Comparison of ENCODE assay signal across 12 cellular contexts in the genomic region with DNA sequence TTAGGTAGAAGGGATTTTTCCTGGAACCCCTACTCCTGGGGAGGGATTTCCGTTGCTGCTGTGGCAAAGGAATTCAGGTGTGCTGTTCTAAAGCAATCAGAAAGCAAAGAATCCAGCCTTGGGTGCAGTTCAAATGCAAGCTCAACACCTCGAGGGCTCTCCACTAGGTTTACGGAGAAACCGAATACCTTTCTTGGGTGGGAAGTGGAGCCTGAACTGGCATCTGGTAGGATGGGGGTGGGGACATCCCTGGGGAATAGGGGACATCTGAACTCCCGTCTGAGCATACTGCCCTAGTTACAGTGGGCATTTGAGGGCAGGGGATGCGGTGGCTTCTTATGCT. TPM values are rescaled to one million over a fixed set of nuclear protein-coding genes. Genes with fewer than 3 reads are reported as not detected.
DNase-seq lines count a peak whose midpoint lies in the region; ATAC-seq and TF ChIP-seq lines count a peak whose summit lies in the region.
"Had no signal": no experiment of that assay in that cellular context is flagged by ENCODE, and none has a peak within 500 bp of the region (broad histone marks: within the 10 kb centered on the region; RNA-seq: fewer than 3 reads in every experiment).

No MANE protein-coding gene starts in this region.

- H3K18ac ChIP-seq in mesendoderm (ENCODE audit: low read length), result no peak overlapping the region

- TF ChIP-seq CTCF in left ventricle myocardium inferior (IDR thresholded peaks at IDR 0.05; ENCODE audit: borderline replicate concordance), result no peak
- TF ChIP-seq CTCF in chondrocyte (IDR thresholded peaks at IDR 0.05), result no peak
- TF ChIP-seq CTCF in smooth muscle cell (IDR thresholded peaks at IDR 0.05; ENCODE audit: borderline replicate concordance, insufficient read depth, poor library complexity, severe bottlenecking), result no peak

- H3K4me3 Mint-ChIP-seq in chondrocyte (ENCODE audit: unreplicated experiment), result peak overlapping the region; percentile 86

- peaks cover 20% of the 10 kb centered on the region for H3K4me1 Mint-ChIP-seq in chondrocyte (ENCODE audit: low read depth)

- no peak for DNase-seq in left ventricle myocardium inferior
- no peak for DNase-seq in cardiac septum (ENCODE audit: low spot score)
- DNase-seq in chondrocyte (ENCODE audit: low spot score), result no peak
- peak; percentile 49 for DNase-seq in mesendoderm
- DNase-seq in A172 (ENCODE audit: low spot score), result no peak
- DNase-seq in smooth muscle cell (lab: John Stamatoyannopoulos, UW; ENCODE audit: unreplicated experiment), result no peak
- DNase-seq: ACHN, DND-41, NCI-H1105 treated with DMSO at 0.1 percent for 48 hours had no signal

- H3K23ac ChIP-seq in mesendoderm (ENCODE audit: low read length), result peak overlapping the region; percentile 9

- H2BK120ac ChIP-seq in mesendoderm (ENCODE audit: low read depth, low read length), result no peak overlapping the region

- H3K36me3 ChIP-seq in left ventricle myocardium inferior (no peaks in the 10 kb centered on the region), mesendoderm (ENCODE audit: control insufficient read depth, insufficient read depth, low read length) (no peaks in the 10 kb centered on the region), smooth muscle cell (ENCODE audit: low read depth) (no peaks in the 10 kb centered on the region)

- H3K9me3 Mint-ChIP-seq in chondrocyte (ENCODE audit: low read depth), result no peaks in the 10 kb centered on the region
- H3K9me3 Mint-ChIP-seq: central memory CD8-positive, alpha-beta T cell had no signal

- ATAC-seq in GM19397 (IDR thresholded peaks at IDR 0.05; ENCODE audit: unreplicated experiment) (no peak), GM19395 (IDR thresholded peaks at IDR 0.05; ENCODE audit: unreplicated experiment) (no peak)

- H2AK5ac ChIP-seq in mesendoderm (ENCODE audit: low read length), result no peak overlapping the region

- H2BK5ac ChIP-seq in mesendoderm (ENCODE audit: low read length), result no peak overlapping the region

- H3K4ac ChIP-seq in mesendoderm (ENCODE audit: low read depth, low read length), result no peak overlapping the region

- H3K4me2 ChIP-seq in mesendoderm (ENCODE audit: low read length) (peak overlapping the region; percentile 72), smooth muscle cell (no peak overlapping the region)

- H3K4me3 ChIP-seq in left ventricle myocardium inferior, result peak overlapping the region; percentile 88
- no peak overlapping the region for H3K4me3 ChIP-seq in mesendoderm (ENCODE audit: low read length)
- H3K4me3 ChIP-seq in smooth muscle cell, result no peak overlapping the region

- intact Hi-C loops in left ventricle myocardium inferior (cut with micrococcal nuclease) (no loop called here), cardiac septum (cut with DNase I) (no loop called here)

- no peak overlapping the region for H3K27ac Mint-ChIP-seq in chondrocyte (ENCODE audit: unreplicated experiment)

- no peak overlapping the region for H2BK15ac ChIP-seq in mesendoderm (replicated peaks; ENCODE audit: low read depth)

- peaks cover 9% of the 10 kb centered on the region for H3K27me3 Mint-ChIP-seq in chondrocyte (ENCODE audit: low read depth)

- H3K56ac ChIP-seq in mesendoderm (ENCODE audit: low read length), result peak overlapping the region; percentile 47

- H3K9me3 ChIP-seq in left ventricle myocardium inferior (replicated peaks), result no peaks in the 10 kb centered on the region
- no peaks in the 10 kb centered on the region for H3K9me3 ChIP-seq in smooth muscle cell (replicated peaks; ENCODE audit: low read depth)

- peaks cover 12% of the 10 kb centered on the region for H3K27me3 ChIP-seq in left ventricle myocardium inferior (ENCODE audit: low read depth)
- no peaks in the 10 kb centered on the region for H3K27me3 ChIP-seq in mesendoderm (ENCODE audit: insufficient read depth, low read length, poor library complexity)
- H3K27me3 ChIP-seq in smooth muscle cell (ENCODE audit: low read depth), result peaks cover 21% of the 10 kb centered on the region

- WGBS in mesendoderm (ENCODE audit: extremely low coverage, insufficient coverage, low lambda C conversion rate), result no CpG with 5 or more reads among the region's 6 CpGs
- 43% methylated on average over 6 of the region's 6 CpGs for WGBS in smooth muscle cell (ENCODE audit: low lambda C conversion rate)

- no peak overlapping the region for H3K27ac ChIP-seq in left ventricle myocardium inferior (replicated peaks)
- H3K27ac ChIP-seq in mesendoderm (ENCODE audit: low read depth, low read length), result no peak overlapping the region
- H3K27ac ChIP-seq in smooth muscle cell (ENCODE audit: low read depth), result no peak overlapping the region

- H4K8ac ChIP-seq in mesendoderm (ENCODE audit: low read depth, low read length), result no peak overlapping the region

- no peaks in the 10 kb centered on the region for H3F3A ChIP-seq in smooth muscle cell (ENCODE audit: low read depth)

- H2AFZ ChIP-seq in smooth muscle cell (ENCODE audit: low read depth), result no peak overlapping the region

- H3K9ac ChIP-seq in mesendoderm (ENCODE audit: low read length) (peak overlapping the region; percentile 25), smooth muscle cell (ENCODE audit: low read depth) (no peak overlapping the region)

- H3K79me2 ChIP-seq in mesendoderm (ENCODE audit: control insufficient read depth, insufficient read depth, low read length) (peaks cover 9% of the 10 kb centered on the region), smooth muscle cell (ENCODE audit: low read depth) (no peaks in the 10 kb centered on the region)

- no peaks in the 10 kb centered on the region for H3K36me3 Mint-ChIP-seq in chondrocyte (ENCODE audit: low read depth)

- H4K5ac ChIP-seq in mesendoderm (ENCODE audit: low read length), result no peak overlapping the region

- H4K20me1 ChIP-seq in smooth muscle cell (ENCODE audit: low read depth), result no peaks in the 10 kb centered on the region

- peaks cover 12% of the 10 kb centered on the region for H3K79me1 ChIP-seq in mesendoderm (ENCODE audit: low read length)

- H3K4me1 ChIP-seq in left ventricle myocardium inferior (peaks cover 23% of the 10 kb centered on the region), mesendoderm (ENCODE audit: control insufficient read depth, low read depth, low read length) (peaks cover 5% of the 10 kb centered on the region), smooth muscle cell (ENCODE audit: low read depth) (no peaks in the 10 kb centered on the region)

RNA-seq across cellular contexts. Expression of a gene that starts 1.5 kb away (rescaled TPM):
- total RNA-seq in left ventricle myocardium inferior, result 7.2 TPM
- 8.3 TPM for total RNA-seq in cardiac septum
- 5.7 to 6.6 TPM (median 6.2 TPM) in 3 replicates for total RNA-seq in chondrocyte
- 5.3 TPM for polyA plus RNA-seq in mesendoderm (2013, experiment 1 of 2)
- 5.5 TPM for polyA plus RNA-seq in mesendoderm (2013, experiment 2 of 2)
- 0.69 and 1.1 TPM in 2 replicates for total RNA-seq in A172 (2014; rRNA removed; shearing (Covaris generic))
- 1.3 and 1.8 TPM in 2 replicates for total RNA-seq in smooth muscle cell
- 2.0 and 3.2 TPM in 2 replicates for polyA plus RNA-seq in smooth muscle cell
